ENCODE assay signal across 20 cellular contexts in genomic region chr12:75848961-75849360, GRCh38.
DNase-seq lines count a peak whose midpoint lies in the region; ATAC-seq and TF ChIP-seq lines count a peak whose summit lies in the region.
"Had no signal": no experiment of that assay in that cellular context is flagged by ENCODE, and none has a peak within 500 bp of the region (broad histone marks: within the 10 kb centered on the region; RNA-seq: fewer than 3 reads in every experiment).

No MANE protein-coding gene starts in this region.

- TF ChIP-seq CTCF in A673 (conservative IDR thresholded peaks at IDR 0.05; ENCODE audit: low read depth, low read length) (no peak), PC-3 (conservative IDR thresholded peaks at IDR 0.05; ENCODE audit: low read depth, low read length) (no peak), nephron (IDR thresholded peaks at IDR 0.05; ENCODE audit: unreplicated experiment in 3 of 3) (no peak), neural progenitor cell (IDR thresholded peaks at IDR 0.05) (no peak), GM10266 (IDR thresholded peaks at IDR 0.05; ENCODE audit: control insufficient read depth, insufficient read depth, low read depth, missing control alignments) (no peak)

- H3K9me2 ChIP-seq in PC-3 (replicated peaks; ENCODE audit: low read length): no peaks in the 10 kb centered on the region

- DNase-seq in A673 (ENCODE audit: low spot score): peak; percentile 7
- peak; percentile 29 for DNase-seq in PC-3
- no peak for DNase-seq in epithelial cell of prostate (ENCODE audit: low read depth, low spot score)
- DNase-seq in neural progenitor cell (ENCODE audit: low spot score): no peak
- no peak for DNase-seq in activated CD4-positive, alpha-beta memory T cell treated with anti-CD3 and anti-CD28 coated beads for 36 hours
- DNase-seq in iPS-NIHi7 (ENCODE audit: extremely low spot score): no peak
- DNase-seq in GM10266 (ENCODE audit: extremely low spot score): no peak
- DNase-seq: DMS79 treated with DMSO at 0.1 percent for 48 hours, GOT3, HFFc6, KBM-7, NCI-H1048, NCI-H146, NCI-H2081 treated with DMSO at 0.1 percent for 48 hours, NCI-H524, RPMI8226 had no signal

- intact Hi-C loops in A673 (cut with micrococcal nuclease; ENCODE audit: unreplicated experiment) (no loop called here), PC-3 (cut with micrococcal nuclease) (no loop called here)
- intact Hi-C loops in activated CD4-positive, alpha-beta memory T cell treated with anti-CD3 and anti-CD28 coated beads for 36 hours (cut with micrococcal nuclease): no loop called here

- no peak overlapping the region for H2AFZ ChIP-seq in PC-3 (ENCODE audit: low read length)
- no peak overlapping the region for H2AFZ ChIP-seq in neural progenitor cell (replicated peaks)

- POLR2A ChIA-PET in A673 (lab: Charles Lee; ENCODE audit: low non-redundant PET): interaction anchor here (0.6 kb wide), 1 partner anchor 613 kb away, joined by 3 read pairs; no protein-coding TSS in a partner anchor
- POLR2A ChIA-PET in PC-3 (lab: Charles Lee; ENCODE audit: unreplicated experiment): interaction anchor here (0.6 kb wide), 2 partner anchors 29 to 987 kb away, joined by 3 to 6 read pairs; no protein-coding TSS in a partner anchor
- POLR2A ChIA-PET in activated CD4-positive, alpha-beta memory T cell treated with anti-CD3 and anti-CD28 coated beads for 36 hours (lab: Charles Lee): interaction anchor here (0.6 kb wide), 1 partner anchor 49 kb away, joined by 3 read pairs; no protein-coding TSS in a partner anchor

- H3K27ac ChIP-seq in A673 (ENCODE audit: low read depth, low read length, poor library complexity, severe bottlenecking) (no peak overlapping the region), PC-3 (ENCODE audit: low read length) (peak overlapping the region; percentile 17; the same call in 1 of the 2 replicates), epithelial cell of prostate (peak overlapping the region; percentile 93), neural progenitor cell (no peak overlapping the region)
- H3K27ac ChIP-seq: HL-60 had no signal

- H3K4me1 Mint-ChIP-seq in nephron (peaks cover 53% of the 10 kb centered on the region), neural progenitor cell (peaks cover 44% of the 10 kb centered on the region)
- no peaks in the 10 kb centered on the region for H3K4me1 Mint-ChIP-seq in activated CD4-positive, alpha-beta memory T cell treated with anti-CD3 and anti-CD28 coated beads for 36 hours (ENCODE audit: low read depth)
- H3K4me1 Mint-ChIP-seq: CD14-positive monocyte had no signal

- H4K20me1 ChIP-seq in PC-3 (ENCODE audit: low read length) (no peaks in the 10 kb centered on the region), neural progenitor cell (ENCODE audit: low read depth) (no peaks in the 10 kb centered on the region)

- H3K27ac Mint-ChIP-seq in nephron (peak overlapping the region; percentile 67 to 85 (median 69)), neural progenitor cell (no peak overlapping the region)
- no peak overlapping the region for H3K27ac Mint-ChIP-seq in activated CD4-positive, alpha-beta memory T cell treated with anti-CD3 and anti-CD28 coated beads for 36 hours
- H3K27ac Mint-ChIP-seq: CD14-positive monocyte had no signal

- H3K9ac ChIP-seq in PC-3 (ENCODE audit: low read length) (no peak overlapping the region), neural progenitor cell (no peak overlapping the region)

- H3K9me3 ChIP-seq in A673 (ENCODE audit: low read depth, low read length, poor library complexity, severe bottlenecking): no peaks in the 10 kb centered on the region
- no peaks in the 10 kb centered on the region for H3K9me3 ChIP-seq in PC-3 (ENCODE audit: low read length)
- no peaks in the 10 kb centered on the region for H3K9me3 ChIP-seq in neural progenitor cell (ENCODE audit: low read depth)
- H3K9me3 ChIP-seq: A549 had no signal

- ATAC-seq in PC-3: no peak
- ATAC-seq: A549 had no signal

- no peaks in the 10 kb centered on the region for H3F3A ChIP-seq in PC-3 (ENCODE audit: low read length, unreplicated experiment)
- no peaks in the 10 kb centered on the region for H3F3A ChIP-seq in neural progenitor cell (ENCODE audit: low read depth)

- H3K36me3 ChIP-seq in A673 (ENCODE audit: insufficient read depth, low read length, poor library complexity, severe bottlenecking) (no peaks in the 10 kb centered on the region), PC-3 (ENCODE audit: low read depth, low read length) (no peaks in the 10 kb centered on the region), neural progenitor cell (no peaks in the 10 kb centered on the region)

- H3K4me2 ChIP-seq in PC-3 (ENCODE audit: low read length): no peak overlapping the region
- H3K4me2 ChIP-seq in neural progenitor cell: no peak overlapping the region
- H3K4me2 ChIP-seq: A549 had no signal

- H3K27me3 Mint-ChIP-seq in nephron (ENCODE audit: low read depth) (no peaks in the 10 kb centered on the region), neural progenitor cell (ENCODE audit: insufficient read depth, low read depth) (peaks cover 8% of the 10 kb centered on the region)
- H3K27me3 Mint-ChIP-seq in activated CD4-positive, alpha-beta memory T cell treated with anti-CD3 and anti-CD28 coated beads for 36 hours: peaks cover 12% of the 10 kb centered on the region

- H3K4me3 ChIP-seq in A673 (ENCODE audit: low read depth, low read length, poor library complexity, severe bottlenecking) (no peak overlapping the region), PC-3 (ENCODE audit: low read length) (no peak overlapping the region), neural progenitor cell (no peak overlapping the region)
- H3K4me3 ChIP-seq: A549 had no signal

- H3K27me3 ChIP-seq in A673 (replicated peaks; ENCODE audit: insufficient read depth, low read depth, low read length, poor library complexity) (no peaks in the 10 kb centered on the region), PC-3 (ENCODE audit: low read length) (no peaks in the 10 kb centered on the region), neural progenitor cell (no peaks in the 10 kb centered on the region)

- H3K9me3 Mint-ChIP-seq in nephron (peaks cover 3% of the 10 kb centered on the region), neural progenitor cell (peaks cover 2% of the 10 kb centered on the region)
- H3K9me3 Mint-ChIP-seq in activated CD4-positive, alpha-beta memory T cell treated with anti-CD3 and anti-CD28 coated beads for 36 hours: peaks cover 3% of the 10 kb centered on the region

- CTCF ChIA-PET in A673 (lab: Charles Lee) (no interaction called here), PC-3 (lab: Charles Lee) (no interaction called here)
- CTCF ChIA-PET in activated CD4-positive, alpha-beta memory T cell treated with anti-CD3 and anti-CD28 coated beads for 36 hours (lab: Charles Lee): no interaction called here

- BruUV-seq in A673 (replicated peaks; lab: Mats Ljungman, UMichigan) (no TSS peak), PC-3 (replicated peaks; lab: Mats Ljungman, UMichigan) (no TSS peak)

- no peak overlapping the region for H3K4me3 Mint-ChIP-seq in nephron
- H3K4me3 Mint-ChIP-seq in neural progenitor cell: no peak overlapping the region
- no peak overlapping the region for H3K4me3 Mint-ChIP-seq in activated CD4-positive, alpha-beta memory T cell treated with anti-CD3 and anti-CD28 coated beads for 36 hours
- H3K4me3 Mint-ChIP-seq: CD14-positive monocyte, HFFc6 had no signal

- H3K79me2 ChIP-seq in PC-3 (ENCODE audit: low read length): no peaks in the 10 kb centered on the region
- H3K79me2 ChIP-seq in neural progenitor cell (ENCODE audit: low read depth): no peaks in the 10 kb centered on the region

- H3K4me1 ChIP-seq in A673 (ENCODE audit: insufficient read depth, low read length, poor library complexity, severe bottlenecking) (peaks cover 10% of the 10 kb centered on the region), PC-3 (ENCODE audit: insufficient read depth, low read length) (peaks cover 44% of the 10 kb centered on the region), neural progenitor cell (no peaks in the 10 kb centered on the region)

- H3K36me3 Mint-ChIP-seq in nephron (ENCODE audit: low read depth) (no peaks in the 10 kb centered on the region), neural progenitor cell (no peaks in the 10 kb centered on the region)
- no peaks in the 10 kb centered on the region for H3K36me3 Mint-ChIP-seq in activated CD4-positive, alpha-beta memory T cell treated with anti-CD3 and anti-CD28 coated beads for 36 hours
- H3K36me3 Mint-ChIP-seq: CD14-positive monocyte had no signal

Comparison
In these comparisons a context has a peak if more than half of its experiments do, and no peak if none do; other contexts are left out.
1. DNase-seq: peak in A673 (single experiment) and PC-3 (single experiment); none in epithelial cell of prostate (single experiment), neural progenitor cell (single experiment), activated CD4-positive, alpha-beta memory T cell treated with anti-CD3 and anti-CD28 coated beads for 36 hours (single experiment), iPS-NIHi7 (single experiment) and GM10266 (single experiment).
2. H3K27ac ChIP-seq: peak in PC-3 (single experiment) and epithelial cell of prostate (single experiment); none in A673 (single experiment) and neural progenitor cell (single experiment).
3. H3K27ac Mint-ChIP-seq: peak in nephron (3 of 3); none in neural progenitor cell (single experiment) and activated CD4-positive, alpha-beta memory T cell treated with anti-CD3 and anti-CD28 coated beads for 36 hours (single experiment).